ENCODE assay signal across 6 cellular contexts in the genomic region with DNA sequence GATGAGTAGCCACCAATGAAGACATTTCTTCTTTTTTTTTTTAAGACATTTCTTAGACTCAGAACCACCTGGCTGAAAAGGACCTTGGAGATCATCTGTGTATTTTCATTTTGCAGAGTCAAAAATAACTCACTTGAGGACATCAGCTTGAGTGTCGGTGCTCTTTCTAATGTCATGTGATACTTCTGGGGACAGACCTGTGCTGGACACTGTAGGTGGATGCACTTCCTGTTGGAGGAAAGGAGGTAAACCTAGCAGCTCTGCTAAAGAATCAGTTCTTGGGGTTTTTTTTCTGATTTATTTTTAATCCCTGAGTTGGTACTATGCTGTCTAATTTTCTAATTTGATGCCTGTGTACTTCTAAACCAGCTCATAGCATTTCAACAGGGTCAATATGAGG.
"Had no signal": no experiment of that assay in that cellular context is flagged by ENCODE, and none has a peak within 500 bp of the region (broad histone marks: within the 10 kb centered on the region; RNA-seq: fewer than 3 reads in every experiment).

No MANE protein-coding gene starts in this region.

- ATAC-seq: GM23338, HepG2 had no signal

- H3K4me3 ChIP-seq: GM23338 had no signal

- H2AFZ ChIP-seq: GM23338 had no signal

- DNase-seq: H9, HCEC 1CT, KBM-7 had no signal

- H3K4me2 ChIP-seq: GM23338 had no signal

- H3K27ac ChIP-seq: HL-60 had no signal
